In the genomic region with DNA sequence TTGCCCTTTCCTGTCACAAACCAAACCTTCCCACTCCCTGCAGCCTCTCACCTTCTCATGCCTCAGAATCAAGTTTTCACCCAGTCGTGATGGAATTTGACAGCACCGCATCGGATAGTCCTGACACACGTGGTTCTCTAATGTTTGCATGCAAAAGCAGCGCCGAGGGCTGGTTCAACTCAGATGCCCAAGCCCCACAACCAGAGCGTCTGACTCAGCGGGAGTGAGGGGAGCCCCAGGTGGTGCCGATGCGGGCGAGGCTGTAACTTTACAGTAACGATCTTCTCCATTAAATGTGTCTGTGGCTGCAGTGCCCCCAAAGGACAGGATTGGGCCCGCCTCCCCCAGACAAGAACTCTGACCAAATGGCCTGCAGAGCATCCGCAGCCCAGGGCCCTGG, we compare ENCODE assay signal across 33 cellular contexts.
DNase-seq lines count a peak whose midpoint lies in the region; ATAC-seq, FAIRE-seq and TF ChIP-seq lines count a peak whose summit lies in the region.
"Had no signal": no experiment of that assay in that cellular context is flagged by ENCODE, and none has a peak within 500 bp of the region (broad histone marks: within the 10 kb centered on the region; RNA-seq: fewer than 3 reads in every experiment).

No MANE protein-coding gene starts in this region.

- no peak for FAIRE-seq in GM12892 (lab: Jason Lieb, UNC)
- FAIRE-seq: endometrium, HTR-8/SVneo, keratinocyte, urothelium cell line had no signal

- CTCF ChIA-PET in WTC11 (lab: Charles Lee): no interaction called here

- no peak for TF ChIP-seq POLR2A in GM12892 (IDR thresholded peaks at IDR 0.05; ENCODE audit: low read depth, low read length)

- H3K27ac Mint-ChIP-seq in activated T-cell treated with anti-CD3 and anti-CD28 coated beads, Interleukin-2, amount 50 U/mL, for 24 hours: peak overlapping the region; percentile 58
- H3K27ac Mint-ChIP-seq in WTC11: peak overlapping the region; percentile 66
- H3K27ac Mint-ChIP-seq in immature natural killer cell: peak overlapping the region; percentile 5 to 84 (median 66)
- H3K27ac Mint-ChIP-seq: activated T-helper 2 cell treated with anti-CD3 and anti-CD28 coated beads, Interferon-gamma antibody, Interleukin-2, Interleukin-4, amounts not matched to agents 10 μg/mL and 5 μg/mL and 100 μg/mL, durations not matched to agents 14 hours and 24 hours and 36 hours had no signal

- H3K4me3 ChIP-seq in dorsolateral prefrontal cortex: peak overlapping the region in 1 of 59 donors; percentile 5
- H3K4me3 ChIP-seq: esophagus squamous epithelium, heart left ventricle, skin epidermis, stomach had no signal

- no peak for DNase-seq in activated T-cell treated with anti-CD3 and anti-CD28 coated beads, Interleukin-2, amount 50 U/mL, for 24 hours
- no peak for DNase-seq in activated T-cell treated with anti-CD3 and anti-CD28 coated beads, Interleukin-2, amount 50 U/mL, for 4 hours
- DNase-seq in WTC11 (ENCODE audit: low spot score) (no peak), immature natural killer cell (no peak), posterior vena cava (ENCODE audit: low spot score) (peak; percentile 38), dorsolateral prefrontal cortex (no peak), GM12892 (ENCODE audit: insufficient read length) (no peak)
- DNase-seq: activated CD4-positive, alpha-beta T cell treated with anti-CD3 and anti-CD28 coated beads, Interleukin-2, amount 50 U/mL, for 1 hour; activated CD8-positive, alpha-beta memory T cell treated with anti-CD3 and anti-CD28 coated beads, Interleukin-2, amount 50 U/mL, for 4 hours; AML-193; CD4-positive, alpha-beta memory T cell; central memory CD4-positive, alpha-beta T cell; dermis blood vessel endothelial cell; DMS 273 treated with DMSO at 0.1 percent for 48 hours; esophagus squamous epithelium; foreskin keratinocyte; GOT3; heart left ventricle; NCI-H1048; NCI-H1694; NCI-H446 treated with DMSO at 0.1 percent for 48 hours; NCI-H774; SIG-M5; stomach; T1000; WERI-Rb-1 had no signal

- peaks cover 0 to 5% (median 0%) of the 10 kb centered on the region in 45 donors for H3K27me3 ChIP-seq in dorsolateral prefrontal cortex
- H3K27me3 ChIP-seq: esophagus squamous epithelium, foreskin keratinocyte, heart left ventricle, stomach had no signal

- TF ChIP-seq CTCF in WTC11 (IDR thresholded peaks at IDR 0.05): no peak
- TF ChIP-seq CTCF in dorsolateral prefrontal cortex (IDR thresholded peaks at IDR 0.05 in 54 of 56, conservative IDR thresholded peaks at IDR 0.05 in 2 of 56; ENCODE audit: low read depth in 1 of 56, partially characterized antibody in 56 of 56): no peak

- H3K9me3 Mint-ChIP-seq in activated T-cell treated with anti-CD3 and anti-CD28 coated beads, Interleukin-2, amount 50 U/mL, for 24 hours: peaks cover 12% of the 10 kb centered on the region
- peaks cover 6% of the 10 kb centered on the region for H3K9me3 Mint-ChIP-seq in activated T-cell treated with anti-CD3 and anti-CD28 coated beads, Interleukin-2, amount 50 U/mL, for 4 hours
- H3K9me3 Mint-ChIP-seq in WTC11 (peaks cover 19% of the 10 kb centered on the region), immature natural killer cell (no peaks in the 10 kb centered on the region)

- intact Hi-C loops in posterior vena cava (cut with DNase I): no loop called here
- intact Hi-C loops in dorsolateral prefrontal cortex (cut with DNase I): no loop called here

- no peaks in the 10 kb centered on the region for H3K27me3 Mint-ChIP-seq in activated T-cell treated with anti-CD3 and anti-CD28 coated beads, Interleukin-2, amount 50 U/mL, for 24 hours
- no peaks in the 10 kb centered on the region for H3K27me3 Mint-ChIP-seq in activated T-cell treated with anti-CD3 and anti-CD28 coated beads, Interleukin-2, amount 50 U/mL, for 4 hours (ENCODE audit: low read depth)
- H3K27me3 Mint-ChIP-seq in WTC11 (ENCODE audit: low read depth) (no peaks in the 10 kb centered on the region), immature natural killer cell (ENCODE audit: low read depth in 3 of 3) (peaks cover 10 to 70% (median 45%) of the 10 kb centered on the region in 3 donors)
- H3K27me3 Mint-ChIP-seq: CD4-positive, alpha-beta memory T cell had no signal

- H3K4me1 Mint-ChIP-seq in activated T-cell treated with anti-CD3 and anti-CD28 coated beads, Interleukin-2, amount 50 U/mL, for 24 hours (ENCODE audit: low read depth): peaks cover 5% of the 10 kb centered on the region
- H3K4me1 Mint-ChIP-seq in activated T-cell treated with anti-CD3 and anti-CD28 coated beads, Interleukin-2, amount 50 U/mL, for 4 hours (ENCODE audit: low read depth): peaks cover 2% of the 10 kb centered on the region
- peaks cover 4% of the 10 kb centered on the region for H3K4me1 Mint-ChIP-seq in WTC11
- H3K4me1 Mint-ChIP-seq in immature natural killer cell: peaks cover 64 to 91% of the 10 kb centered on the region in 2 donors

- H3K4me3 Mint-ChIP-seq in activated T-cell treated with anti-CD3 and anti-CD28 coated beads, Interleukin-2, amount 50 U/mL, for 24 hours: no peak overlapping the region
- no peak overlapping the region for H3K4me3 Mint-ChIP-seq in activated T-cell treated with anti-CD3 and anti-CD28 coated beads, Interleukin-2, amount 50 U/mL, for 4 hours
- H3K4me3 Mint-ChIP-seq in WTC11 (no peak overlapping the region), immature natural killer cell (peak overlapping the region in 1 of 5 donors; percentile 5)

- peaks cover 97% of the 10 kb centered on the region for H3K36me3 Mint-ChIP-seq in activated T-cell treated with anti-CD3 and anti-CD28 coated beads, Interleukin-2, amount 50 U/mL, for 24 hours (ENCODE audit: low read depth)
- peaks cover 76% of the 10 kb centered on the region for H3K36me3 Mint-ChIP-seq in activated T-cell treated with anti-CD3 and anti-CD28 coated beads, Interleukin-2, amount 50 U/mL, for 4 hours (ENCODE audit: insufficient read depth)
- H3K36me3 Mint-ChIP-seq in WTC11: peaks cover 17% of the 10 kb centered on the region
- H3K36me3 Mint-ChIP-seq in immature natural killer cell: peaks cover 33 to 74% (median 57%) of the 10 kb centered on the region in 3 donors

- POLR2A ChIA-PET in WTC11 (lab: Charles Lee): no interaction called here

- no peak for ATAC-seq in activated T-cell treated with anti-CD3 and anti-CD28 coated beads, Interleukin-2, amount 50 U/mL, for 4 hours
- ATAC-seq in WTC11: no peak
- ATAC-seq in HG03097 (IDR thresholded peaks at IDR 0.05; ENCODE audit: low FRiP score, unreplicated experiment): no peak
- ATAC-seq: foreskin keratinocyte had no signal

- H3K27ac ChIP-seq in dorsolateral prefrontal cortex: peak overlapping the region in 22 of 59 donors; percentile 4 to 72 (median 44)
- H3K27ac ChIP-seq: esophagus squamous epithelium, foreskin keratinocyte, heart left ventricle, skin epidermis, stomach, WERI-Rb-1 had no signal

TF ChIP-seq in WTC11, 78 proteins besides CTCF, POLR2A, EP300 and RAD21 (continues in another document):
- TF ChIP-seq, protein P1, sequence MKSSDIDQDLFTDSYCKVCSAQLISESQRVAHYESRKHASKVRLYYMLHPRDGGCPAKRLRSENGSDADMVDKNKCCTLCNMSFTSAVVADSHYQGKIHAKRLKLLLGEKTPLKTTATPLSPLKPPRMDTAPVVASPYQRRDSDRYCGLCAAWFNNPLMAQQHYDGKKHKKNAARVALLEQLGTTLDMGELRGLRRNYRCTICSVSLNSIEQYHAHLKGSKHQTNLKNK (CRISPR knock-in tag; IDR thresholded peaks at IDR 0.05): no peak
- no peak for TF ChIP-seq CBFB (CRISPR knock-in tag; IDR thresholded peaks at IDR 0.05; ENCODE audit: low read depth)
- no peak for TF ChIP-seq ESRRA (CRISPR knock-in tag; IDR thresholded peaks at IDR 0.05; ENCODE audit: borderline replicate concordance)
- no peak for TF ChIP-seq GRHL2 (CRISPR knock-in tag; IDR thresholded peaks at IDR 0.05; ENCODE audit: insufficient replicate concordance, severe bottlenecking)
- TF ChIP-seq, protein P2, sequence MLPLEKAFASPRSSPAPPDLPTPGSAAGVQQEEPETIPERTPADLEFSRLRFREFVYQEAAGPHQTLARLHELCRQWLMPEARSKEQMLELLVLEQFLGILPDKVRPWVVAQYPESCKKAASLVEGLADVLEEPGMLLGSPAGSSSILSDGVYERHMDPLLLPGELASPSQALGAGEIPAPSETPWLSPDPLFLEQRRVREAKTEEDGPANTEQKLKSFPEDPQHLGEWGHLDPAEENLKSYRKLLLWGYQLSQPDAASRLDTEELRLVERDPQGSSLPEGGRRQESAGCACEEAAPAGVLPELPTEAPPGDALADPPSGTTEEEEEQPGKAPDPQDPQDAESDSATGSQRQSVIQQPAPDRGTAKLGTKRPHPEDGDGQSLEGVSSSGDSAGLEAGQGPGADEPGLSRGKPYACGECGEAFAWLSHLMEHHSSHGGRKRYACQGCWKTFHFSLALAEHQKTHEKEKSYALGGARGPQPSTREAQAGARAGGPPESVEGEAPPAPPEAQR (CRISPR knock-in tag; IDR thresholded peaks at IDR 0.05): no peak
- TF ChIP-seq, protein P3, sequence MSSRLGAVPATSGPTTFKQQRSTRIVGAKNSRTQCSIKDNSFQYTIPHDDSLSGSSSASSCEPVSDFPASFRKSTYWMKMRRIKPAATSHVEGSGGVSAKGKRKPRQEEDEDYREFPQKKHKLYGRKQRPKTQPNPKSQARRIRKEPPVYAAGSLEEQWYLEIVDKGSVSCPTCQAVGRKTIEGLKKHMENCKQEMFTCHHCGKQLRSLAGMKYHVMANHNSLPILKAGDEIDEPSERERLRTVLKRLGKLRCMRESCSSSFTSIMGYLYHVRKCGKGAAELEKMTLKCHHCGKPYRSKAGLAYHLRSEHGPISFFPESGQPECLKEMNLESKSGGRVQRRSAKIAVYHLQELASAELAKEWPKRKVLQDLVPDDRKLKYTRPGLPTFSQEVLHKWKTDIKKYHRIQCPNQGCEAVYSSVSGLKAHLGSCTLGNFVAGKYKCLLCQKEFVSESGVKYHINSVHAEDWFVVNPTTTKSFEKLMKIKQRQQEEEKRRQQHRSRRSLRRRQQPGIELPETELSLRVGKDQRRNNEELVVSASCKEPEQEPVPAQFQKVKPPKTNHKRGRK (CRISPR knock-in tag; IDR thresholded peaks at IDR 0.05; ENCODE audit: borderline replicate concordance): no peak
- TF ChIP-seq, protein P4, sequence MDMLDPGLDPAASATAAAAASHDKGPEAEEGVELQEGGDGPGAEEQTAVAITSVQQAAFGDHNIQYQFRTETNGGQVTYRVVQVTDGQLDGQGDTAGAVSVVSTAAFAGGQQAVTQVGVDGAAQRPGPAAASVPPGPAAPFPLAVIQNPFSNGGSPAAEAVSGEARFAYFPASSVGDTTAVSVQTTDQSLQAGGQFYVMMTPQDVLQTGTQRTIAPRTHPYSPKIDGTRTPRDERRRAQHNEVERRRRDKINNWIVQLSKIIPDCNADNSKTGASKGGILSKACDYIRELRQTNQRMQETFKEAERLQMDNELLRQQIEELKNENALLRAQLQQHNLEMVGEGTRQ (CRISPR knock-in tag; IDR thresholded peaks at IDR 0.05): no peak
- no peak for TF ChIP-seq ELF4 (CRISPR knock-in tag; IDR thresholded peaks at IDR 0.05; ENCODE audit: low read depth)
- TF ChIP-seq ZNF317 (CRISPR knock-in tag; IDR thresholded peaks at IDR 0.05; ENCODE audit: borderline replicate concordance, low read depth): no peak
